ENCODE assay signal across 15 cellular contexts in the genomic region with DNA sequence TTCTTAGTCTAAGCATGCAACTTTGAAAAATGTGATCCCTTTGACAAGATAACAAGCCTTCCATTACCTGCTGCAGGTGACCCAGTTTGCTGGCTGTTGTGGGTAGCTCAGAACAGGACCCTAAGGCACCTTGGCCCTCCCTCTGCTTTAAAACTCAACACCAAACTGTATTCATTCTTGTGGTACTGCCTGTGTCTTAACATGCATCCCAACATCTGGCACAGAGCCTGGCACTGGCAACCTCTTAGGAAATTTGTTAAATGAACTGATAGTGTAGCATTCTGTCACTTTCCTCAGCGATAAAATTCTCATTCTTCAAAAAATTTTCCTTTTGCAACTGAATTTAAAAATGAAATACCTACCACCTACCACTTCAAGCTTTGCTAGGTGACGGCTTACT.
"Had no signal": no experiment of that assay in that cellular context is flagged by ENCODE, and none has a peak within 500 bp of the region (broad histone marks: within the 10 kb centered on the region; RNA-seq: fewer than 3 reads in every experiment).

No MANE protein-coding gene starts in this region.

- H3K4me3 ChIP-seq: esophagus muscularis mucosa, gastrocnemius medialis, psoas muscle, testis, uterus had no signal

- H3K9ac ChIP-seq: SK-N-SH had no signal

- H3K27me3 ChIP-seq: esophagus muscularis mucosa, gastrocnemius medialis, testis, uterus had no signal

- H3K9me3 ChIP-seq: esophagus muscularis mucosa, gastrocnemius medialis, psoas muscle, SK-N-SH, testis, uterus had no signal

- ATAC-seq: activated CD8-positive, alpha-beta T cell treated with anti-CD3 and anti-CD28 coated beads, Interleukin-2, amount 10 ng/mL, durations not matched to agents 7 days and 5 days; gastrocnemius medialis; psoas muscle; stimulated activated naive CD8-positive, alpha-beta T cell treated with anti-CD3 and anti-CD28 coated beads, Interleukin-15, amount 100 ng/mL, for 72 hours had no signal

- H3K4me2 ChIP-seq: SK-N-SH had no signal

- DNase-seq: activated CD4-positive, alpha-beta T cell treated with anti-CD3 and anti-CD28 coated beads for 4 hours; activated CD8-positive, alpha-beta T cell treated with anti-CD3 and anti-CD28 coated beads, Interleukin-2, amount 10 ng/mL, durations not matched to agents 7 days and 5 days; activated naive CD4-positive, alpha-beta T cell treated with Interleukin-2 at 50 U/mL for 16 hours; endodermal cell; gastrocnemius medialis; hippocampal formation; mesenchymal stem cell; occipital lobe; psoas muscle; SK-N-SH; stimulated activated CD4-positive, alpha-beta T cell treated with anti-CD3 and anti-CD28 coated beads, Interleukin-4, amount 100 ng/mL, for 4 hours; stimulated activated naive CD8-positive, alpha-beta T cell treated with anti-CD3 and anti-CD28 coated beads, Interleukin-15, amount 100 ng/mL, for 72 hours; testis; uterus had no signal

- H3K36me3 ChIP-seq: gastrocnemius medialis, uterus had no signal

- H3K4me1 ChIP-seq: psoas muscle, testis, uterus had no signal

- H3K27ac ChIP-seq: esophagus muscularis mucosa, gastrocnemius medialis, psoas muscle, testis, uterus had no signal
